10 cellular contexts compared by ENCODE assay signal in genomic region chr5:139445325-139446170, GRCh38. TPM values are rescaled to one million over a fixed set of nuclear protein-coding genes. Genes with fewer than 3 reads are reported as not detected.
DNase-seq lines count a peak whose midpoint lies in the region; ATAC-seq and TF ChIP-seq lines count a peak whose summit lies in the region.
"Had no signal": no experiment of that assay in that cellular context is flagged by ENCODE, and none has a peak within 500 bp of the region (broad histone marks: within the 10 kb centered on the region; RNA-seq: fewer than 3 reads in every experiment).

No MANE protein-coding gene starts in this region.

- H3K56ac ChIP-seq in mesendoderm (ENCODE audit: low read length) = no peak overlapping the region

- H3K9ac ChIP-seq in mesendoderm (ENCODE audit: low read length) = no peak overlapping the region

- POLR2A ChIA-PET in activated CD8-positive, alpha-beta T cell treated with anti-CD3 and anti-CD28 coated beads for 36 hours (lab: Charles Lee) = interaction anchor here (0.6 to 4.7 kb wide), 7 partner anchors 9 to 406 kb away, joined by 3 to 26 read pairs (median 4); partner anchors contain the start of gene STING1
- POLR2A ChIA-PET in activated CD8-positive, alpha-beta T cell treated with anti-CD3 and anti-CD28 coated beads, Interleukin-2, amount 10 ng/mL, durations not matched to agents 7 days and 5 days (lab: Charles Lee) = interaction anchor here (1.1 kb wide), 1 partner anchor 9 kb away, joined by 5 read pairs; no protein-coding TSS in a partner anchor

- H2BK5ac ChIP-seq in mesendoderm (ENCODE audit: low read length) = no peak overlapping the region

- TF ChIP-seq CTCF in activated CD8-positive, alpha-beta T cell treated with anti-CD3 and anti-CD28 coated beads for 36 hours (IDR thresholded peaks at IDR 0.05) = no peak
- TF ChIP-seq CTCF in prostate gland (IDR thresholded peaks at IDR 0.05) = no peak

- H4K5ac ChIP-seq in mesendoderm (ENCODE audit: low read length) = no peak overlapping the region

- no peaks in the 10 kb centered on the region for H3K27me3 Mint-ChIP-seq in activated CD8-positive, alpha-beta T cell treated with anti-CD3 and anti-CD28 coated beads for 36 hours
- peaks cover 23% of the 10 kb centered on the region for H3K27me3 Mint-ChIP-seq in activated CD8-positive, alpha-beta T cell treated with anti-CD3 and anti-CD28 coated beads, Interleukin-2, amount 10 ng/mL, durations not matched to agents 7 days and 5 days (ENCODE audit: low read depth)
- H3K27me3 Mint-ChIP-seq in activated T-helper 1 cell treated with anti-CD3 and anti-CD28 coated beads, Interleukin-12 subunit alpha, Interleukin-12 subunit beta, Interleukin-2, Interleukin-4 antibody, amounts not matched to agents 30 ng/mL and 10 ng/mL and 1 ng/mL, durations not matched to agents 14 hours and 24 hours and 36 hours (ENCODE audit: insufficient read depth) = no peaks in the 10 kb centered on the region

- no peak overlapping the region for H3K18ac ChIP-seq in mesendoderm (ENCODE audit: low read length)

- ATAC-seq in activated CD8-positive, alpha-beta T cell treated with anti-CD3 and anti-CD28 coated beads for 36 hours = no peak
- ATAC-seq in activated CD8-positive, alpha-beta T cell treated with anti-CD3 and anti-CD28 coated beads, Interleukin-2, amount 10 ng/mL, durations not matched to agents 7 days and 5 days = no peak
- ATAC-seq: naive thymus-derived CD8-positive, alpha-beta T cell had no signal

- no peak overlapping the region for H3K4me3 Mint-ChIP-seq in activated CD8-positive, alpha-beta T cell treated with anti-CD3 and anti-CD28 coated beads for 36 hours
- no peak overlapping the region for H3K4me3 Mint-ChIP-seq in activated CD8-positive, alpha-beta T cell treated with anti-CD3 and anti-CD28 coated beads, Interleukin-2, amount 10 ng/mL, durations not matched to agents 7 days and 5 days
- H3K4me3 Mint-ChIP-seq in activated T-helper 1 cell treated with anti-CD3 and anti-CD28 coated beads, Interleukin-12 subunit alpha, Interleukin-12 subunit beta, Interleukin-2, Interleukin-4 antibody, amounts not matched to agents 30 ng/mL and 10 ng/mL and 1 ng/mL, durations not matched to agents 14 hours and 24 hours and 36 hours = no peak overlapping the region

- H3K4me2 ChIP-seq in mesendoderm (ENCODE audit: low read length) = no peak overlapping the region

- CTCF ChIA-PET in activated CD8-positive, alpha-beta T cell treated with anti-CD3 and anti-CD28 coated beads for 36 hours (lab: Charles Lee) = interaction anchor here (0.5 to 1.3 kb wide), 4 partner anchors 9 to 68 kb away, joined by 3 to 4 read pairs (median 4); no protein-coding TSS in a partner anchor
- CTCF ChIA-PET in activated CD8-positive, alpha-beta T cell treated with anti-CD3 and anti-CD28 coated beads, Interleukin-2, amount 10 ng/mL, durations not matched to agents 7 days and 5 days (lab: Charles Lee) = interaction anchor here (0.8 to 2.2 kb wide), 6 partner anchors 10 to 68 kb away, joined by 3 to 8 read pairs (median 4); no protein-coding TSS in a partner anchor

- no peak overlapping the region for H4K8ac ChIP-seq in mesendoderm (ENCODE audit: low read depth, low read length)

- H2AK5ac ChIP-seq in mesendoderm (ENCODE audit: low read length) = no peak overlapping the region

- H3K23ac ChIP-seq in mesendoderm (ENCODE audit: low read length) = no peak overlapping the region

- WGBS in prostate gland = 41% methylated on average over 7 of the region's 7 CpGs
- WGBS in mesendoderm (ENCODE audit: extremely low coverage, insufficient coverage, low lambda C conversion rate) = no CpG with 5 or more reads among the region's 7 CpGs

- H3K4ac ChIP-seq in mesendoderm (ENCODE audit: low read depth, low read length) = no peak overlapping the region

- no peak for TF ChIP-seq POLR2A in prostate gland (IDR thresholded peaks at IDR 0.05)

- no peaks in the 10 kb centered on the region for H3K79me1 ChIP-seq in mesendoderm (ENCODE audit: low read length)

- no peaks in the 10 kb centered on the region for H3K79me2 ChIP-seq in mesendoderm (ENCODE audit: control insufficient read depth, insufficient read depth, low read length)

- H3K36me3 ChIP-seq in prostate gland (no peaks in the 10 kb centered on the region), mesendoderm (ENCODE audit: control insufficient read depth, insufficient read depth, low read length) (no peaks in the 10 kb centered on the region)

- no peaks in the 10 kb centered on the region for H3K9me3 Mint-ChIP-seq in activated CD8-positive, alpha-beta T cell treated with anti-CD3 and anti-CD28 coated beads for 36 hours
- no peaks in the 10 kb centered on the region for H3K9me3 Mint-ChIP-seq in activated CD8-positive, alpha-beta T cell treated with anti-CD3 and anti-CD28 coated beads, Interleukin-2, amount 10 ng/mL, durations not matched to agents 7 days and 5 days (ENCODE audit: insufficient read depth)
- peaks cover 17% of the 10 kb centered on the region for H3K9me3 Mint-ChIP-seq in activated T-helper 1 cell treated with anti-CD3 and anti-CD28 coated beads, Interleukin-12 subunit alpha, Interleukin-12 subunit beta, Interleukin-2, Interleukin-4 antibody, amounts not matched to agents 30 ng/mL and 10 ng/mL and 1 ng/mL, durations not matched to agents 14 hours and 24 hours and 36 hours
- H3K9me3 Mint-ChIP-seq: naive thymus-derived CD8-positive, alpha-beta T cell had no signal

- H3K27ac Mint-ChIP-seq in activated CD8-positive, alpha-beta T cell treated with anti-CD3 and anti-CD28 coated beads for 36 hours = peak overlapping the region; percentile 50
- H3K27ac Mint-ChIP-seq in activated CD8-positive, alpha-beta T cell treated with anti-CD3 and anti-CD28 coated beads, Interleukin-2, amount 10 ng/mL, durations not matched to agents 7 days and 5 days = no peak overlapping the region
- peak overlapping the region; percentile 62 for H3K27ac Mint-ChIP-seq in activated T-helper 1 cell treated with anti-CD3 and anti-CD28 coated beads, Interleukin-12 subunit alpha, Interleukin-12 subunit beta, Interleukin-2, Interleukin-4 antibody, amounts not matched to agents 30 ng/mL and 10 ng/mL and 1 ng/mL, durations not matched to agents 14 hours and 24 hours and 36 hours

- no peak for DNase-seq in activated CD8-positive, alpha-beta T cell treated with anti-CD3 and anti-CD28 coated beads for 36 hours
- DNase-seq in activated CD8-positive, alpha-beta T cell treated with anti-CD3 and anti-CD28 coated beads, Interleukin-2, amount 10 ng/mL, durations not matched to agents 7 days and 5 days = no peak
- DNase-seq in activated T-helper 1 cell treated with anti-CD3 and anti-CD28 coated beads, Interleukin-12 subunit alpha, Interleukin-12 subunit beta, Interleukin-2, Interleukin-4 antibody, amounts not matched to agents 30 ng/mL and 10 ng/mL and 1 ng/mL, durations not matched to agents 14 hours and 24 hours and 36 hours (ENCODE audit: low spot score) = no peak
- DNase-seq in fibroblast of gingiva (ENCODE audit: low read depth) = peak; percentile 69
- peak; percentile 68 for DNase-seq in prostate gland (ENCODE audit: low spot score)
- DNase-seq in mesendoderm = no peak
- no peak for DNase-seq in 8988T
- no peak for DNase-seq in COLO668 (lab: John Stamatoyannopoulos, UW; ENCODE audit: unreplicated experiment)
- DNase-seq: effector memory CD4-positive, alpha-beta T cell; naive thymus-derived CD8-positive, alpha-beta T cell had no signal

- peaks cover 48% of the 10 kb centered on the region for H3K4me1 Mint-ChIP-seq in activated CD8-positive, alpha-beta T cell treated with anti-CD3 and anti-CD28 coated beads for 36 hours (ENCODE audit: low read depth)
- peaks cover 58% of the 10 kb centered on the region for H3K4me1 Mint-ChIP-seq in activated CD8-positive, alpha-beta T cell treated with anti-CD3 and anti-CD28 coated beads, Interleukin-2, amount 10 ng/mL, durations not matched to agents 7 days and 5 days (ENCODE audit: low read depth)
- peaks cover 75% of the 10 kb centered on the region for H3K4me1 Mint-ChIP-seq in activated T-helper 1 cell treated with anti-CD3 and anti-CD28 coated beads, Interleukin-12 subunit alpha, Interleukin-12 subunit beta, Interleukin-2, Interleukin-4 antibody, amounts not matched to agents 30 ng/mL and 10 ng/mL and 1 ng/mL, durations not matched to agents 14 hours and 24 hours and 36 hours (ENCODE audit: low read depth)

- no peaks in the 10 kb centered on the region for H3K36me3 Mint-ChIP-seq in activated CD8-positive, alpha-beta T cell treated with anti-CD3 and anti-CD28 coated beads for 36 hours (ENCODE audit: low read depth)
- no peaks in the 10 kb centered on the region for H3K36me3 Mint-ChIP-seq in activated CD8-positive, alpha-beta T cell treated with anti-CD3 and anti-CD28 coated beads, Interleukin-2, amount 10 ng/mL, durations not matched to agents 7 days and 5 days (ENCODE audit: low read depth)
- peaks cover 20% of the 10 kb centered on the region for H3K36me3 Mint-ChIP-seq in activated T-helper 1 cell treated with anti-CD3 and anti-CD28 coated beads, Interleukin-12 subunit alpha, Interleukin-12 subunit beta, Interleukin-2, Interleukin-4 antibody, amounts not matched to agents 30 ng/mL and 10 ng/mL and 1 ng/mL, durations not matched to agents 14 hours and 24 hours and 36 hours (ENCODE audit: low read depth)
- H3K36me3 Mint-ChIP-seq: naive thymus-derived CD8-positive, alpha-beta T cell had no signal

- H3K27me3 ChIP-seq in prostate gland (replicated peaks; ENCODE audit: insufficient read depth) (no peaks in the 10 kb centered on the region), mesendoderm (ENCODE audit: insufficient read depth, low read length, poor library complexity) (no peaks in the 10 kb centered on the region)

- H3K4me1 ChIP-seq in prostate gland (replicated peaks) (no peaks in the 10 kb centered on the region), mesendoderm (ENCODE audit: control insufficient read depth, low read depth, low read length) (no peaks in the 10 kb centered on the region)

- H3K27ac ChIP-seq in prostate gland (peak overlapping the region in 1 of 2 donors; percentile 36), mesendoderm (ENCODE audit: low read depth, low read length) (no peak overlapping the region)

- no peaks in the 10 kb centered on the region for H3K9me3 ChIP-seq in prostate gland

- H3K4me3 ChIP-seq in prostate gland (no peak overlapping the region), mesendoderm (ENCODE audit: low read length) (no peak overlapping the region)

- intact Hi-C loops in activated CD8-positive, alpha-beta T cell treated with anti-CD3 and anti-CD28 coated beads for 36 hours (cut with micrococcal nuclease) = no loop called here
- intact Hi-C loops in activated T-helper 1 cell treated with anti-CD3 and anti-CD28 coated beads, Interleukin-12 subunit alpha, Interleukin-12 subunit beta, Interleukin-2, Interleukin-4 antibody, amounts not matched to agents 30 ng/mL and 10 ng/mL and 1 ng/mL, durations not matched to agents 14 hours and 24 hours and 36 hours (cut with micrococcal nuclease) = loop anchor here (2.0 kb wide), 1 partner anchor 191 kb away; no protein-coding TSS in a partner anchor
- intact Hi-C loops in prostate gland (cut with DNase I) = no loop called here

- no peak overlapping the region for H2BK15ac ChIP-seq in mesendoderm (replicated peaks; ENCODE audit: low read depth)

- H2BK120ac ChIP-seq in mesendoderm (ENCODE audit: low read depth, low read length) = no peak overlapping the region

RNA-seq across cellular contexts. Expression of gene DNAJC18, which starts 6.2 kb away (rescaled TPM):
- 10 to 100 TPM; 24.9 to 27.5 TPM for total RNA-seq in activated CD8-positive, alpha-beta T cell treated with anti-CD3 and anti-CD28 coated beads for 36 hours
- 1 to 10 TPM; 3.7 to 5.4 TPM for total RNA-seq in activated CD8-positive, alpha-beta T cell treated with anti-CD3 and anti-CD28 coated beads, Interleukin-2, amount 10 ng/mL, durations not matched to agents 7 days and 5 days
- total RNA-seq in activated T-helper 1 cell treated with anti-CD3 and anti-CD28 coated beads, Interleukin-12 subunit alpha, Interleukin-12 subunit beta, Interleukin-2, Interleukin-4 antibody, amounts not matched to agents 30 ng/mL and 10 ng/mL and 1 ng/mL, durations not matched to agents 14 hours and 24 hours and 36 hours = 30.0 and 36.3 TPM in 2 replicates
- 10 to 100 TPM in 1 of 2 donors, 1 to 10 TPM in 1; 7.3 to 11.5 TPM for total RNA-seq in prostate gland
- 19.2 TPM for polyA plus RNA-seq in mesendoderm (2013, experiment 1 of 2)
- polyA plus RNA-seq in mesendoderm (2013, experiment 2 of 2) = 16.9 TPM

RNA-seq across cellular contexts. Expression of gene ECSCR, which starts 17.0 kb away (rescaled TPM):
- under 1 TPM in 1 of 2 experiments, not detected in 1; 0.25 TPM for total RNA-seq in activated CD8-positive, alpha-beta T cell treated with anti-CD3 and anti-CD28 coated beads for 36 hours
- total RNA-seq in activated CD8-positive, alpha-beta T cell treated with anti-CD3 and anti-CD28 coated beads, Interleukin-2, amount 10 ng/mL, durations not matched to agents 7 days and 5 days = not detected
- 1.3 and 1.4 TPM in 2 replicates for total RNA-seq in activated T-helper 1 cell treated with anti-CD3 and anti-CD28 coated beads, Interleukin-12 subunit alpha, Interleukin-12 subunit beta, Interleukin-2, Interleukin-4 antibody, amounts not matched to agents 30 ng/mL and 10 ng/mL and 1 ng/mL, durations not matched to agents 14 hours and 24 hours and 36 hours
- total RNA-seq in prostate gland = 1 to 10 TPM; 5.3 to 6.7 TPM
- polyA plus RNA-seq in mesendoderm (2013, experiment 1 of 2) = 5.7 TPM
- 6.4 TPM for polyA plus RNA-seq in mesendoderm (2013, experiment 2 of 2)
- total RNA-seq: naive thymus-derived CD8-positive, alpha-beta T cell had no signal

RNA-seq across cellular contexts. Expression of gene SMIM33, which starts 25.3 kb away (rescaled TPM):
- under 1 TPM in 1 of 2 experiments, not detected in 1; 0.16 TPM for total RNA-seq in activated CD8-positive, alpha-beta T cell treated with anti-CD3 and anti-CD28 coated beads for 36 hours
- total RNA-seq in activated CD8-positive, alpha-beta T cell treated with anti-CD3 and anti-CD28 coated beads, Interleukin-2, amount 10 ng/mL, durations not matched to agents 7 days and 5 days = under 1 TPM; 0.32 to 0.65 TPM
- total RNA-seq in activated T-helper 1 cell treated with anti-CD3 and anti-CD28 coated beads, Interleukin-12 subunit alpha, Interleukin-12 subunit beta, Interleukin-2, Interleukin-4 antibody, amounts not matched to agents 30 ng/mL and 10 ng/mL and 1 ng/mL, durations not matched to agents 14 hours and 24 hours and 36 hours = 0.29 and 0.39 TPM in 2 replicates
- not detected for total RNA-seq in prostate gland
- polyA plus RNA-seq in mesendoderm (2013, experiment 1 of 2) = not detected
- polyA plus RNA-seq in mesendoderm (2013, experiment 2 of 2) = not detected

RNA-seq across cellular contexts. Expression of gene STING1, which starts 37.0 kb away (rescaled TPM):
- 10 to 100 TPM; 43.7 to 46.3 TPM for total RNA-seq in activated CD8-positive, alpha-beta T cell treated with anti-CD3 and anti-CD28 coated beads for 36 hours
- total RNA-seq in activated CD8-positive, alpha-beta T cell treated with anti-CD3 and anti-CD28 coated beads, Interleukin-2, amount 10 ng/mL, durations not matched to agents 7 days and 5 days = 10 to 100 TPM; 64.9 to 67.4 TPM
- 213 and 226 TPM in 2 replicates for total RNA-seq in activated T-helper 1 cell treated with anti-CD3 and anti-CD28 coated beads, Interleukin-12 subunit alpha, Interleukin-12 subunit beta, Interleukin-2, Interleukin-4 antibody, amounts not matched to agents 30 ng/mL and 10 ng/mL and 1 ng/mL, durations not matched to agents 14 hours and 24 hours and 36 hours
- total RNA-seq in prostate gland = 10 to 100 TPM; 33.8 to 59.1 TPM
- polyA plus RNA-seq in mesendoderm (2013, experiment 1 of 2) = 0.34 TPM
- polyA plus RNA-seq in mesendoderm (2013, experiment 2 of 2) = 0.28 TPM

RNA-seq across cellular contexts. Expression of gene SPATA24, which starts 41.7 kb away (rescaled TPM):
- total RNA-seq in activated CD8-positive, alpha-beta T cell treated with anti-CD3 and anti-CD28 coated beads for 36 hours = 1 to 10 TPM; 4.3 to 4.4 TPM
- 1 to 10 TPM; 3.8 to 4.0 TPM for total RNA-seq in activated CD8-positive, alpha-beta T cell treated with anti-CD3 and anti-CD28 coated beads, Interleukin-2, amount 10 ng/mL, durations not matched to agents 7 days and 5 days
- 4.1 and 5.3 TPM in 2 replicates for total RNA-seq in activated T-helper 1 cell treated with anti-CD3 and anti-CD28 coated beads, Interleukin-12 subunit alpha, Interleukin-12 subunit beta, Interleukin-2, Interleukin-4 antibody, amounts not matched to agents 30 ng/mL and 10 ng/mL and 1 ng/mL, durations not matched to agents 14 hours and 24 hours and 36 hours
- total RNA-seq in prostate gland = 10 to 100 TPM in 1 of 2 donors, 1 to 10 TPM in 1; 4.4 to 27.3 TPM
- polyA plus RNA-seq in mesendoderm (2013, experiment 1 of 2) = 10.0 TPM
- 10.5 TPM for polyA plus RNA-seq in mesendoderm (2013, experiment 2 of 2)

Comparison
In these comparisons a context has a peak if more than half of its experiments do, and no peak if none do; other contexts are left out.
1. DNase-seq: peak in fibroblast of gingiva (single experiment) and prostate gland (single experiment); none in activated CD8-positive, alpha-beta T cell treated with anti-CD3 and anti-CD28 coated beads for 36 hours (single experiment), activated CD8-positive, alpha-beta T cell treated with anti-CD3 and anti-CD28 coated beads, Interleukin-2, amount 10 ng/mL, durations not matched to agents 7 days and 5 days (single experiment), activated T-helper 1 cell treated with anti-CD3 and anti-CD28 coated beads, Interleukin-12 subunit alpha, Interleukin-12 subunit beta, Interleukin-2, Interleukin-4 antibody, amounts not matched to agents 30 ng/mL and 10 ng/mL and 1 ng/mL, durations not matched to agents 14 hours and 24 hours and 36 hours (single experiment), mesendoderm (single experiment), 8988T (single experiment) and COLO668 (single experiment).